In genomic region chr11:96329855-96330510, GRCh38 we compare ENCODE assay signal across 1 cellular context.
TF ChIP-seq lines count a peak whose summit lies in the region.

No MANE protein-coding gene starts in this region.

TF ChIP-seq in IMR-90, 13 proteins besides CTCF, POLR2A, EP300 and RAD21:
- no peak for TF ChIP-seq FOS (IDR thresholded peaks at IDR 0.05; ENCODE audit: low read depth, low read length)
- no peak for TF ChIP-seq RCOR1 (IDR thresholded peaks at IDR 0.05; ENCODE audit: insufficient replicate concordance, low read length)
- TF ChIP-seq RFX5 (IDR thresholded peaks at IDR 0.05; ENCODE audit: low read depth, low read length), result no peak
- TF ChIP-seq MAFK (IDR thresholded peaks at IDR 0.05; ENCODE audit: low read depth, low read length), result no peak
- no peak for TF ChIP-seq NFE2L2 (IDR thresholded peaks at IDR 0.05; ENCODE audit: low read depth, low read length)
- TF ChIP-seq CEBPB (IDR thresholded peaks at IDR 0.05; ENCODE audit: low read depth, low read length), result no peak
- no peak for TF ChIP-seq SMC3 (IDR thresholded peaks at IDR 0.05; ENCODE audit: low read depth, low read length)
- no peak for TF ChIP-seq CHD1 (IDR thresholded peaks at IDR 0.05; ENCODE audit: low read depth, low read length)
- TF ChIP-seq USF2 (IDR thresholded peaks at IDR 0.05; ENCODE audit: low read depth, low read length), result no peak
- no peak for TF ChIP-seq MXI1 (IDR thresholded peaks at IDR 0.05; ENCODE audit: borderline replicate concordance, low read depth, low read length)
- TF ChIP-seq MAZ (IDR thresholded peaks at IDR 0.05; ENCODE audit: borderline replicate concordance, low read depth, low read length), result no peak
- no peak for TF ChIP-seq ELK1 (IDR thresholded peaks at IDR 0.05; ENCODE audit: borderline replicate concordance, low read depth, low read length)
